8 cellular contexts compared by ENCODE assay signal in genomic region chr1:209207126-209207700, GRCh38.
DNase-seq lines count a peak whose midpoint lies in the region; ATAC-seq and TF ChIP-seq lines count a peak whose summit lies in the region.

No MANE protein-coding gene starts in this region.

- H3K4me3 ChIP-seq in ascending aorta = peak overlapping the region; percentile 43 to 54
- H3K4me3 ChIP-seq in lower lobe of right lung = peak overlapping the region; percentile 27

- H3K4me3 Mint-ChIP-seq in stimulated activated naive CD8-positive, alpha-beta T cell treated with anti-CD3 and anti-CD28 coated beads, Interleukin-15, amount 100 ng/mL, for 72 hours = no peak overlapping the region
- H3K4me3 Mint-ChIP-seq in endothelial cell (ENCODE audit: unreplicated experiment) = no peak overlapping the region

- TF ChIP-seq CTCF in ascending aorta (IDR thresholded peaks at IDR 0.05) = no peak
- TF ChIP-seq CTCF in lower lobe of right lung (IDR thresholded peaks at IDR 0.05) = no peak
- TF ChIP-seq CTCF in endothelial cell (IDR thresholded peaks at IDR 0.05; ENCODE audit: unreplicated experiment) = no peak

- no peak for DNase-seq in stimulated activated naive CD8-positive, alpha-beta T cell treated with anti-CD3 and anti-CD28 coated beads, Interleukin-15, Interleukin-2, amounts not matched to agents 100 U/mL and 50 U/mL, for 24 hours
- DNase-seq in stimulated activated naive CD8-positive, alpha-beta T cell treated with anti-CD3 and anti-CD28 coated beads, Interleukin-15, amount 100 ng/mL, for 72 hours = no peak
- DNase-seq in ascending aorta (ENCODE audit: low spot score in 2 of 2) (no peak), lower lobe of right lung (no peak), retina (no peak), endothelial cell (ENCODE audit: low spot score) (no peak), iPS-NIHi7 (ENCODE audit: extremely low spot score) (no peak)

- intact Hi-C loops in ascending aorta (cut with DNase I) (loop anchor here (2.0 kb wide), 1 partner anchor 556 kb away; no protein-coding TSS in a partner anchor), lower lobe of right lung (cut with DNase I) (no loop called here)

- H3K27me3 ChIP-seq in ascending aorta (no peaks in the 10 kb centered on the region), lower lobe of right lung (ENCODE audit: low read depth) (peaks cover 20% of the 10 kb centered on the region)

- peaks cover 7% of the 10 kb centered on the region for H3K4me1 Mint-ChIP-seq in stimulated activated naive CD8-positive, alpha-beta T cell treated with anti-CD3 and anti-CD28 coated beads, Interleukin-15, amount 100 ng/mL, for 72 hours
- H3K4me1 Mint-ChIP-seq in endothelial cell (ENCODE audit: unreplicated experiment) = peaks cover 7% of the 10 kb centered on the region

- H3K27me3 Mint-ChIP-seq in stimulated activated naive CD8-positive, alpha-beta T cell treated with anti-CD3 and anti-CD28 coated beads, Interleukin-15, amount 100 ng/mL, for 72 hours = peaks cover 79% of the 10 kb centered on the region
- H3K27me3 Mint-ChIP-seq in endothelial cell (ENCODE audit: unreplicated experiment) = peaks cover 4% of the 10 kb centered on the region

- ATAC-seq in stimulated activated naive CD8-positive, alpha-beta T cell treated with anti-CD3 and anti-CD28 coated beads, Interleukin-15, Interleukin-2, amounts not matched to agents 100 U/mL and 50 U/mL, for 24 hours = peak; percentile 16
- ATAC-seq in stimulated activated naive CD8-positive, alpha-beta T cell treated with anti-CD3 and anti-CD28 coated beads, Interleukin-15, amount 100 ng/mL, for 72 hours = no peak
- ATAC-seq in lower lobe of right lung (peak; percentile 5 to 17), HG03139 (IDR thresholded peaks at IDR 0.05; ENCODE audit: unreplicated experiment) (no peak)

- H3K4me1 ChIP-seq in ascending aorta (peaks cover 0 to 7% of the 10 kb centered on the region in 2 donors), lower lobe of right lung (peaks cover 13% of the 10 kb centered on the region)

- no peaks in the 10 kb centered on the region for H3K9me3 Mint-ChIP-seq in stimulated activated naive CD8-positive, alpha-beta T cell treated with anti-CD3 and anti-CD28 coated beads, Interleukin-15, amount 100 ng/mL, for 72 hours
- H3K9me3 Mint-ChIP-seq in endothelial cell (ENCODE audit: unreplicated experiment) = no peaks in the 10 kb centered on the region

- H3K36me3 Mint-ChIP-seq in endothelial cell (ENCODE audit: low read depth, unreplicated experiment) = no peaks in the 10 kb centered on the region

- H3K36me3 ChIP-seq in ascending aorta (no peaks in the 10 kb centered on the region), lower lobe of right lung (no peaks in the 10 kb centered on the region)

- H3K9me3 ChIP-seq in ascending aorta = no peaks in the 10 kb centered on the region
- no peaks in the 10 kb centered on the region for H3K9me3 ChIP-seq in lower lobe of right lung

- peak overlapping the region in 1 of 2 donors; percentile 25 for H3K27ac ChIP-seq in ascending aorta
- H3K27ac ChIP-seq in lower lobe of right lung = no peak overlapping the region

- H3K27ac Mint-ChIP-seq in stimulated activated naive CD8-positive, alpha-beta T cell treated with anti-CD3 and anti-CD28 coated beads, Interleukin-15, amount 100 ng/mL, for 72 hours = no peak overlapping the region
- no peak overlapping the region for H3K27ac Mint-ChIP-seq in endothelial cell (ENCODE audit: unreplicated experiment)

Comparison
In these comparisons a context has a peak if more than half of its experiments do, and no peak if none do; other contexts are left out.
1. ATAC-seq: peak in stimulated activated naive CD8-positive, alpha-beta T cell treated with anti-CD3 and anti-CD28 coated beads, Interleukin-15, Interleukin-2, amounts not matched to agents 100 U/mL and 50 U/mL, for 24 hours (single experiment) and lower lobe of right lung (2 of 2); none in stimulated activated naive CD8-positive, alpha-beta T cell treated with anti-CD3 and anti-CD28 coated beads, Interleukin-15, amount 100 ng/mL, for 72 hours (single experiment) and HG03139 (single experiment).